ENCODE assay signal across 2 cellular contexts in the genomic region with DNA sequence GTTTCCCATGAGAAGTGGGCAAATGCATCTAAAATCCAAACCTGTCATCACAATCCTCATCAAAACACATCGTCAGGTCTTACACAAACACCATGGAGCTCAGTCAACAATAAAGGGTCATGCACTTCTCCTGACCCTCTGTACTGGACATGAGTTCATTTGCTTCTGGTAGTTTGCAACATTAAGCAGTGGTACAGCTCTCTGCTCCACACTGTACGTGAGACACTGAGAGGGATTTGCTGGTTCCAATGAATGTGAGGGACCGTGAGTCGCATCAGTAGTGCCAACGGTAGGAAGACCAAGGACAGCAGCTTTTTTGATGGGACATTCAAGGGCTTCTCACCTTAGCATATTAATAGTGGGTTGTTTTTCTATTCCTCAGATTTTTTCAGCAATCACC.
TF ChIP-seq lines count a peak whose summit lies in the region.

No MANE protein-coding gene starts in this region.

TF ChIP-seq in liver, 16 proteins besides CTCF, POLR2A, EP300 and RAD21 (continued from another document):
- TF ChIP-seq, protein P1, sequence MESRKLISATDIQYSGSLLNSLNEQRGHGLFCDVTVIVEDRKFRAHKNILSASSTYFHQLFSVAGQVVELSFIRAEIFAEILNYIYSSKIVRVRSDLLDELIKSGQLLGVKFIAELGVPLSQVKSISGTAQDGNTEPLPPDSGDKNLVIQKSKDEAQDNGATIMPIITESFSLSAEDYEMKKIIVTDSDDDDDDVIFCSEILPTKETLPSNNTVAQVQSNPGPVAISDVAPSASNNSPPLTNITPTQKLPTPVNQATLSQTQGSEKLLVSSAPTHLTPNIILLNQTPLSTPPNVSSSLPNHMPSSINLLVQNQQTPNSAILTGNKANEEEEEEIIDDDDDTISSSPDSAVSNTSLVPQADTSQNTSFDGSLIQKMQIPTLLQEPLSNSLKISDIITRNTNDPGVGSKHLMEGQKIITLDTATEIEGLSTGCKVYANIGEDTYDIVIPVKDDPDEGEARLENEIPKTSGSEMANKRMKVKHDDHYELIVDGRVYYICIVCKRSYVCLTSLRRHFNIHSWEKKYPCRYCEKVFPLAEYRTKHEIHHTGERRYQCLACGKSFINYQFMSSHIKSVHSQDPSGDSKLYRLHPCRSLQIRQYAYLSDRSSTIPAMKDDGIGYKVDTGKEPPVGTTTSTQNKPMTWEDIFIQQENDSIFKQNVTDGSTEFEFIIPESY (IDR thresholded peaks at IDR 0.05), result no peak
- peak; percentile 29 to 64 for TF ChIP-seq HNF4A (conservative IDR thresholded peaks at IDR 0.05)
- no peak for TF ChIP-seq TAF1 (conservative IDR thresholded peaks at IDR 0.05)
- TF ChIP-seq YY1 (IDR thresholded peaks at IDR 0.05), result no peak
- no peak for TF ChIP-seq EGR1 (IDR thresholded peaks at IDR 0.05; ENCODE audit: low read depth in 2 of 2)
- TF ChIP-seq RXRA (IDR thresholded peaks at IDR 0.05), result peak; percentile 95 to 97
- no peak for TF ChIP-seq FOXA1 (IDR thresholded peaks at IDR 0.05)
- TF ChIP-seq, protein P2, sequence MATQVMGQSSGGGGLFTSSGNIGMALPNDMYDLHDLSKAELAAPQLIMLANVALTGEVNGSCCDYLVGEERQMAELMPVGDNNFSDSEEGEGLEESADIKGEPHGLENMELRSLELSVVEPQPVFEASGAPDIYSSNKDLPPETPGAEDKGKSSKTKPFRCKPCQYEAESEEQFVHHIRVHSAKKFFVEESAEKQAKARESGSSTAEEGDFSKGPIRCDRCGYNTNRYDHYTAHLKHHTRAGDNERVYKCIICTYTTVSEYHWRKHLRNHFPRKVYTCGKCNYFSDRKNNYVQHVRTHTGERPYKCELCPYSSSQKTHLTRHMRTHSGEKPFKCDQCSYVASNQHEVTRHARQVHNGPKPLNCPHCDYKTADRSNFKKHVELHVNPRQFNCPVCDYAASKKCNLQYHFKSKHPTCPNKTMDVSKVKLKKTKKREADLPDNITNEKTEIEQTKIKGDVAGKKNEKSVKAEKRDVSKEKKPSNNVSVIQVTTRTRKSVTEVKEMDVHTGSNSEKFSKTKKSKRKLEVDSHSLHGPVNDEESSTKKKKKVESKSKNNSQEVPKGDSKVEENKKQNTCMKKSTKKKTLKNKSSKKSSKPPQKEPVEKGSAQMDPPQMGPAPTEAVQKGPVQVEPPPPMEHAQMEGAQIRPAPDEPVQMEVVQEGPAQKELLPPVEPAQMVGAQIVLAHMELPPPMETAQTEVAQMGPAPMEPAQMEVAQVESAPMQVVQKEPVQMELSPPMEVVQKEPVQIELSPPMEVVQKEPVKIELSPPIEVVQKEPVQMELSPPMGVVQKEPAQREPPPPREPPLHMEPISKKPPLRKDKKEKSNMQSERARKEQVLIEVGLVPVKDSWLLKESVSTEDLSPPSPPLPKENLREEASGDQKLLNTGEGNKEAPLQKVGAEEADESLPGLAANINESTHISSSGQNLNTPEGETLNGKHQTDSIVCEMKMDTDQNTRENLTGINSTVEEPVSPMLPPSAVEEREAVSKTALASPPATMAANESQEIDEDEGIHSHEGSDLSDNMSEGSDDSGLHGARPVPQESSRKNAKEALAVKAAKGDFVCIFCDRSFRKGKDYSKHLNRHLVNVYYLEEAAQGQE (IDR thresholded peaks at IDR 0.05), result peak; percentile 12

TF ChIP-seq in HepG2, 621 proteins besides CTCF, POLR2A, EP300 and RAD21 (continued from another document):
- TF ChIP-seq, protein P3, sequence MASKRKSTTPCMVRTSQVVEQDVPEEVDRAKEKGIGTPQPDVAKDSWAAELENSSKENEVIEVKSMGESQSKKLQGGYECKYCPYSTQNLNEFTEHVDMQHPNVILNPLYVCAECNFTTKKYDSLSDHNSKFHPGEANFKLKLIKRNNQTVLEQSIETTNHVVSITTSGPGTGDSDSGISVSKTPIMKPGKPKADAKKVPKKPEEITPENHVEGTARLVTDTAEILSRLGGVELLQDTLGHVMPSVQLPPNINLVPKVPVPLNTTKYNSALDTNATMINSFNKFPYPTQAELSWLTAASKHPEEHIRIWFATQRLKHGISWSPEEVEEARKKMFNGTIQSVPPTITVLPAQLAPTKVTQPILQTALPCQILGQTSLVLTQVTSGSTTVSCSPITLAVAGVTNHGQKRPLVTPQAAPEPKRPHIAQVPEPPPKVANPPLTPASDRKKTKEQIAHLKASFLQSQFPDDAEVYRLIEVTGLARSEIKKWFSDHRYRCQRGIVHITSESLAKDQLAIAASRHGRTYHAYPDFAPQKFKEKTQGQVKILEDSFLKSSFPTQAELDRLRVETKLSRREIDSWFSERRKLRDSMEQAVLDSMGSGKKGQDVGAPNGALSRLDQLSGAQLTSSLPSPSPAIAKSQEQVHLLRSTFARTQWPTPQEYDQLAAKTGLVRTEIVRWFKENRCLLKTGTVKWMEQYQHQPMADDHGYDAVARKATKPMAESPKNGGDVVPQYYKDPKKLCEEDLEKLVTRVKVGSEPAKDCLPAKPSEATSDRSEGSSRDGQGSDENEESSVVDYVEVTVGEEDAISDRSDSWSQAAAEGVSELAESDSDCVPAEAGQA (IDR thresholded peaks at IDR 0.05; ENCODE audit: low read depth), result no peak
- TF ChIP-seq, protein P3 (CRISPR knock-in tag; IDR thresholded peaks at IDR 0.05; ENCODE audit: borderline replicate concordance), result no peak
- TF ChIP-seq RBM22 (optimal IDR thresholded peaks at IDR 0.05; ENCODE audit: low read length), result no peak
- TF ChIP-seq ARNTL (CRISPR knock-in tag; IDR thresholded peaks at IDR 0.05), result no peak
- no peak for TF ChIP-seq ZNF282 (IDR thresholded peaks at IDR 0.05; ENCODE audit: partially characterized antibody)
- no peak for TF ChIP-seq ZNF468 (CRISPR knock-in tag; IDR thresholded peaks at IDR 0.05)
- TF ChIP-seq FOXO1 (CRISPR knock-in tag; IDR thresholded peaks at IDR 0.05), result no peak
- no peak for TF ChIP-seq ZSCAN12 (CRISPR knock-in tag; IDR thresholded peaks at IDR 0.05)
- TF ChIP-seq SETDB1 (CRISPR knock-in tag; IDR thresholded peaks at IDR 0.05; ENCODE audit: borderline replicate concordance), result no peak
- TF ChIP-seq SATB2 (CRISPR knock-in tag; IDR thresholded peaks at IDR 0.05), result no peak
- TF ChIP-seq, protein P4, sequence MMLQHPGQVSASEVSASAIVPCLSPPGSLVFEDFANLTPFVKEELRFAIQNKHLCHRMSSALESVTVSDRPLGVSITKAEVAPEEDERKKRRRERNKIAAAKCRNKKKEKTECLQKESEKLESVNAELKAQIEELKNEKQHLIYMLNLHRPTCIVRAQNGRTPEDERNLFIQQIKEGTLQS (CRISPR knock-in tag; IDR thresholded peaks at IDR 0.05), result no peak
- TF ChIP-seq ZNF251 (CRISPR knock-in tag; IDR thresholded peaks at IDR 0.05), result no peak
- TF ChIP-seq KLF9 (CRISPR knock-in tag; IDR thresholded peaks at IDR 0.05; ENCODE audit: low read depth), result no peak
- TF ChIP-seq ZNF747 (CRISPR knock-in tag; IDR thresholded peaks at IDR 0.05; ENCODE audit: borderline replicate concordance), result no peak
- TF ChIP-seq JUNB (CRISPR knock-in tag; IDR thresholded peaks at IDR 0.05; ENCODE audit: borderline replicate concordance), result no peak
